ENCODE assay signal across 10 cellular contexts in genomic region chr13:23608704-23609413, GRCh38. TPM values are rescaled to one million over a fixed set of nuclear protein-coding genes. Genes with fewer than 3 reads are reported as not detected.
DNase-seq lines count a peak whose midpoint lies in the region; ATAC-seq, FAIRE-seq and TF ChIP-seq lines count a peak whose summit lies in the region.
"Had no signal": no experiment of that assay in that cellular context is flagged by ENCODE, and none has a peak within 500 bp of the region (broad histone marks: within the 10 kb centered on the region; RNA-seq: fewer than 3 reads in every experiment).

No MANE protein-coding gene starts in this region.

- no peak overlapping the region; the same call in 1 of the 2 replicates for H3K56ac ChIP-seq in IMR-90 (ENCODE audit: extremely low read depth, insufficient read depth, low read length)

- peak overlapping the region; percentile 35 for H4K5ac ChIP-seq in IMR-90 (ENCODE audit: low read depth, low read length)

- H3K4me2 ChIP-seq in BLaER1 (peak overlapping the region; percentile 73), IMR-90 (ENCODE audit: low read depth, low read length) (peak overlapping the region; percentile 45), endothelial cell of umbilical vein (ENCODE audit: insufficient read depth, low read length) (peak overlapping the region; percentile 67)

- H3K27ac Mint-ChIP-seq in naive thymus-derived CD4-positive, alpha-beta T cell: peak overlapping the region in 1 of 9 donors; percentile 29

- TF ChIP-seq POLR2A in IMR-90 (IDR thresholded peaks at IDR 0.05; ENCODE audit: low read depth, low read length): no peak
- TF ChIP-seq POLR2A in endothelial cell of umbilical vein (IDR thresholded peaks at IDR 0.05; ENCODE audit: low read depth, low read length): no peak

- POLR2A ChIA-PET in IMR-90 (lab: Charles Lee; ENCODE audit: unreplicated experiment) (no interaction called here), endothelial cell of umbilical vein (lab: Charles Lee) (interaction anchor here (1.0 kb wide), 1 partner anchor 9 kb away, joined by 3 read pairs; no protein-coding TSS in a partner anchor)
- POLR2A ChIA-PET in naive thymus-derived CD4-positive, alpha-beta T cell (lab: Charles Lee): no interaction called here

- peak overlapping the region; percentile 10 for H2AK9ac ChIP-seq in IMR-90 (replicated peaks; ENCODE audit: low read depth, low read length, poor library complexity)

- no peak for TF ChIP-seq RAD21 in IMR-90 (IDR thresholded peaks at IDR 0.05; ENCODE audit: low read length)

- H2BK5ac ChIP-seq in IMR-90 (ENCODE audit: low read depth, low read length, poor library complexity, severe bottlenecking): peak overlapping the region; percentile 75

- no peaks in the 10 kb centered on the region for H4K20me1 ChIP-seq in BLaER1
- H4K20me1 ChIP-seq in IMR-90 (ENCODE audit: insufficient read depth, low read length): no peaks in the 10 kb centered on the region
- H4K20me1 ChIP-seq in endothelial cell of umbilical vein (replicated peaks; ENCODE audit: control insufficient read depth, extremely low read depth, insufficient read depth, low read length): no peaks in the 10 kb centered on the region

- intact Hi-C loops in IMR-90 (cut with micrococcal nuclease) (no loop called here), endothelial cell of umbilical vein (cut with micrococcal nuclease) (loop anchor here (1.0 to 2.0 kb wide), 2 partner anchors 9 to 182 kb away; no protein-coding TSS in a partner anchor)
- intact Hi-C loops in naive thymus-derived CD4-positive, alpha-beta T cell (cut with micrococcal nuclease): no loop called here

- H3K27me3 ChIP-seq in BLaER1: no peaks in the 10 kb centered on the region
- H3K27me3 ChIP-seq in IMR-90 (ENCODE audit: control insufficient read depth, insufficient read depth, low read length): no peaks in the 10 kb centered on the region
- H3K27me3 ChIP-seq in endothelial cell of umbilical vein (ENCODE audit: control insufficient read depth in 2 of 2, insufficient read depth in 2 of 2, low read length in 2 of 2): peaks cover 2% of the 10 kb centered on the region in 2 experiments
- peaks cover 0 to 8% of the 10 kb centered on the region in 2 donors for H3K27me3 ChIP-seq in naive thymus-derived CD4-positive, alpha-beta T cell (ENCODE audit: control insufficient read depth in 2 of 2, insufficient read depth in 2 of 2, low read length in 2 of 2)

- H3K4ac ChIP-seq in IMR-90 (ENCODE audit: low read depth, low read length): peak overlapping the region; percentile 79

- peak overlapping the region; percentile 60; the same call in 1 of the 3 replicates for H2BK15ac ChIP-seq in IMR-90 (ENCODE audit: low read depth, low read length)

- peak overlapping the region; percentile 82 for H2BK120ac ChIP-seq in IMR-90 (ENCODE audit: low read depth, low read length)

- peak overlapping the region; percentile 48 to 55; a peak in 3 of 4 replicates for H4K8ac ChIP-seq in IMR-90 (ENCODE audit: low read depth in 2 of 2, low read length in 2 of 2)

- peak overlapping the region; percentile 51 for H3K23ac ChIP-seq in IMR-90 (ENCODE audit: low read depth, low read length)

- H3K79me1 ChIP-seq in IMR-90 (ENCODE audit: low read depth in 1 of 2, low read length in 2 of 2): peaks cover 4 to 13% of the 10 kb centered on the region in 2 experiments; a peak in 2 of 4 replicates

- no peak for TF ChIP-seq CTCF in IMR-90 (conservative IDR thresholded peaks at IDR 0.05; ENCODE audit: low read depth, low read length)
- TF ChIP-seq CTCF in endothelial cell of umbilical vein (IDR thresholded peaks at IDR 0.05; ENCODE audit: extremely low read depth in 1 of 2, insufficient read depth in 1 of 2, low read depth in 1 of 2, low read length in 2 of 2): no peak

- H3K9ac ChIP-seq in BLaER1 (no peak overlapping the region), IMR-90 (ENCODE audit: low read depth, low read length) (0 out of 2 replicates have a peak overlapping the region, but pooled peaks have one; percentile 7), endothelial cell of umbilical vein (replicated peaks; ENCODE audit: extremely low read depth, insufficient read depth, low read length) (peak overlapping the region; percentile 46)
- H3K9ac ChIP-seq: parathyroid adenoma had no signal

- H2BK20ac ChIP-seq in IMR-90 (ENCODE audit: low read depth, low read length): peak overlapping the region; percentile 40; the same call in 1 of the 2 replicates

- peak overlapping the region; percentile 77 for H4K91ac ChIP-seq in IMR-90 (ENCODE audit: insufficient read depth, low read depth, low read length)

- H3K4me1 ChIP-seq in BLaER1: peaks cover 28% of the 10 kb centered on the region
- H3K4me1 ChIP-seq in IMR-90 (ENCODE audit: control insufficient read depth, insufficient read depth, low read length): peaks cover 18% of the 10 kb centered on the region
- peaks cover 27% of the 10 kb centered on the region for H3K4me1 ChIP-seq in endothelial cell of umbilical vein (ENCODE audit: control insufficient read depth, extremely low read depth, insufficient read depth, low read length)
- no peaks in the 10 kb centered on the region for H3K4me1 ChIP-seq in naive thymus-derived CD4-positive, alpha-beta T cell (ENCODE audit: control insufficient read depth in 2 of 2, insufficient read depth in 2 of 2, low read length in 2 of 2)
- H3K4me1 ChIP-seq: parathyroid adenoma had no signal

- H3K14ac ChIP-seq in IMR-90 (replicated peaks; ENCODE audit: low read depth, low read length): peak overlapping the region; percentile 56

- peak; percentile 86 for FAIRE-seq in endothelial cell of umbilical vein (lab: Jason Lieb, UNC)
- FAIRE-seq: K562 had no signal

- peak overlapping the region; percentile 41 for H2AFZ ChIP-seq in IMR-90 (replicated peaks; ENCODE audit: low read length, poor library complexity)
- H2AFZ ChIP-seq in endothelial cell of umbilical vein (ENCODE audit: low read depth, low read length): peak overlapping the region; percentile 14
- H2AFZ ChIP-seq: parathyroid adenoma had no signal

- dilution Hi-C loops in IMR-90 (cut with HindIII; ENCODE audit: low sequenced_read_pairs, unreplicated experiment) (no loop called here), endothelial cell of umbilical vein (cut with MboI; ENCODE audit: extremely low pct_ligation_motif_present, low sequenced_read_pairs) (no loop called here)

- no peaks in the 10 kb centered on the region for H3K79me2 ChIP-seq in endothelial cell of umbilical vein (ENCODE audit: control insufficient read depth, insufficient read depth, low read length)
- H3K79me2 ChIP-seq: parathyroid adenoma had no signal

- CTCF ChIA-PET in IMR-90 (lab: Yijun Ruan, JAX) (interaction anchor here (0.6 to 1.4 kb wide), 2 partner anchors 30 to 142 kb away, joined by 4 to 5 read pairs; no protein-coding TSS in a partner anchor), endothelial cell of umbilical vein (lab: Charles Lee) (interaction anchor here (0.9 to 2.6 kb wide), 8 partner anchors 12 to 280 kb away, joined by 3 to 8 read pairs (median 3); partner anchors contain the start of gene MIPEP)
- CTCF ChIA-PET in naive thymus-derived CD4-positive, alpha-beta T cell (lab: Charles Lee): interaction anchor here (1.1 kb wide), 2 partner anchors 26 to 209 kb away, joined by 3 to 5 read pairs; no protein-coding TSS in a partner anchor

- WGBS in IMR-90 (ENCODE audit: extremely low coverage in 2 of 2, insufficient read length in 1 of 2), 2 experiments: 44% methylated on average over 4 of the region's 13 CpGs; no CpG with 5 or more reads in 1 of the 2 experiments

- H3K36me3 ChIP-seq in BLaER1 (no peaks in the 10 kb centered on the region), IMR-90 (ENCODE audit: control insufficient read depth, insufficient read depth, low read length) (peaks cover 22% of the 10 kb centered on the region; the same call in 1 of the 2 replicates), endothelial cell of umbilical vein (ENCODE audit: control insufficient read depth in 2 of 2, extremely low read depth in 1 of 2, insufficient read depth in 2 of 2, low read length in 2 of 2) (no peaks in the 10 kb centered on the region)
- H3K36me3 ChIP-seq in naive thymus-derived CD4-positive, alpha-beta T cell (ENCODE audit: control insufficient read depth in 2 of 3, insufficient read depth in 3 of 3, low read length in 3 of 3): no peaks in the 10 kb centered on the region

- in situ Hi-C loops in IMR-90 (cut with MboI; ENCODE audit: low sequenced_read_pairs): no loop called here

- no TSS peak for BruUV-seq in IMR-90 (replicated peaks; lab: Mats Ljungman, UMichigan)
- TSS peak; percentile 54 for BruUV-seq in endothelial cell of umbilical vein (replicated peaks; lab: Mats Ljungman, UMichigan)

- H3K27ac ChIP-seq in BLaER1 (no peak overlapping the region), IMR-90 (ENCODE audit: insufficient read depth, low read length) (peak overlapping the region; percentile 76), endothelial cell of umbilical vein (ENCODE audit: insufficient read depth, low read depth, low read length) (peak overlapping the region; percentile 69)
- H3K27ac ChIP-seq in naive thymus-derived CD4-positive, alpha-beta T cell (ENCODE audit: low read depth, low read length): no peak overlapping the region
- H3K27ac ChIP-seq: parathyroid adenoma had no signal

- H3K27me3 Mint-ChIP-seq in naive thymus-derived CD4-positive, alpha-beta T cell: peaks cover 24 to 53% (median 38%) of the 10 kb centered on the region in 5 donors

- no peaks in the 10 kb centered on the region for H3K36me3 Mint-ChIP-seq in naive thymus-derived CD4-positive, alpha-beta T cell

- peak overlapping the region in 6 of 10 donors; percentile 16 to 63 (median 32) for H3K4me3 Mint-ChIP-seq in naive thymus-derived CD4-positive, alpha-beta T cell

- ATAC-seq in IMR-90 (ENCODE audit: low read depth) (peak; percentile 16; the same call in 1 of the 2 replicates), HG03378 (IDR thresholded peaks at IDR 0.05; ENCODE audit: unreplicated experiment) (no peak)
- no peak for ATAC-seq in naive thymus-derived CD4-positive, alpha-beta T cell
- ATAC-seq: K562 had no signal

- peaks cover 8% of the 10 kb centered on the region; the same call in 1 of the 2 replicates for H3K9me1 ChIP-seq in IMR-90 (ENCODE audit: insufficient read depth, low read length)
- no peaks in the 10 kb centered on the region for H3K9me1 ChIP-seq in endothelial cell of umbilical vein (replicated peaks; ENCODE audit: control insufficient read depth, extremely low read depth, insufficient read depth, low read length)

- H3K18ac ChIP-seq in IMR-90 (ENCODE audit: low read depth, low read length): peak overlapping the region; percentile 63

- H3K4me3 ChIP-seq in BLaER1: no peak overlapping the region
- H3K4me3 ChIP-seq in IMR-90 (ENCODE audit: insufficient read depth, low read depth, low read length): no peak overlapping the region
- peak overlapping the region in 1 of 3 experiments; percentile 9 for H3K4me3 ChIP-seq in endothelial cell of umbilical vein (replicated peaks in 1 of 3; ENCODE audit: insufficient read depth in 1 of 3, low read depth in 1 of 3, low read length in 3 of 3)
- no peak overlapping the region for H3K4me3 ChIP-seq in naive thymus-derived CD4-positive, alpha-beta T cell (ENCODE audit: low read length)
- H3K4me3 ChIP-seq: K562 had no signal

- no peaks in the 10 kb centered on the region for H3K9me3 ChIP-seq in BLaER1
- H3K9me3 ChIP-seq in IMR-90 (ENCODE audit: control insufficient read depth, insufficient read depth, low read length): no peaks in the 10 kb centered on the region
- no peaks in the 10 kb centered on the region for H3K9me3 ChIP-seq in endothelial cell of umbilical vein (replicated peaks; ENCODE audit: control insufficient read depth, insufficient read depth, low read length)
- no peaks in the 10 kb centered on the region for H3K9me3 ChIP-seq in naive thymus-derived CD4-positive, alpha-beta T cell (ENCODE audit: control insufficient read depth in 2 of 3, low read length in 3 of 3)

- H3K9me3 Mint-ChIP-seq in naive thymus-derived CD4-positive, alpha-beta T cell: peaks cover 0 to 2% (median 0%) of the 10 kb centered on the region in 11 donors

- H2AK5ac ChIP-seq in IMR-90 (ENCODE audit: low read depth, low read length): peak overlapping the region; percentile 81

- DNase-seq in IMR-90 (peak; percentile 42), endothelial cell of umbilical vein (ENCODE audit: low read depth, low spot score) (peak; percentile 88), NCI-H2196 (lab: John Stamatoyannopoulos, UW; ENCODE audit: unreplicated experiment) (no peak), RKO (ENCODE audit: low spot score) (no peak), NCI-H82 (lab: John Stamatoyannopoulos, UW) (no peak)
- no peak for DNase-seq in naive thymus-derived CD4-positive, alpha-beta T cell

- peaks cover 0 to 16% (median 11%) of the 10 kb centered on the region in 7 donors for H3K4me1 Mint-ChIP-seq in naive thymus-derived CD4-positive, alpha-beta T cell

RNA-seq across cellular contexts. Expression of gene TNFRSF19, which starts 38.6 kb away (rescaled TPM):
- total RNA-seq in IMR-90 (2012; rRNA removed): 18.6 and 21.9 TPM in 2 replicates
- 19.8 and 26.3 TPM in 2 replicates for polyA plus RNA-seq in IMR-90 (2012; rRNA removed)
- 22.9 and 37.5 TPM in 2 replicates for polyA plus RNA-seq in IMR-90 (2012; cell fraction: cytosol; rRNA removed)
- 17.5 and 57.8 TPM in 2 replicates for polyA plus RNA-seq in IMR-90 (2012; cell fraction: nucleus; rRNA removed; ENCODE audit: low replicate concordance)
- 0.29 and 0.65 TPM in 2 replicates for total RNA-seq in endothelial cell of umbilical vein
- 0.19 and 0.23 TPM in 2 replicates for polyA plus RNA-seq in endothelial cell of umbilical vein
- 0.18 and 0.28 TPM in 2 replicates for polyA plus RNA-seq in endothelial cell of umbilical vein (2011; cell fraction: cytosol; rRNA removed)
- polyA plus RNA-seq in endothelial cell of umbilical vein (2011; cell fraction: nucleus; rRNA removed): 0.28 and 0.42 TPM in 2 replicates
- polyA plus RNA-seq in endothelial cell of umbilical vein (2012): 0.36 and 0.38 TPM in 2 replicates
- polyA minus RNA-seq in endothelial cell of umbilical vein: 0.46 and 0.49 TPM in 2 replicates
- not detected for polyA minus RNA-seq in endothelial cell of umbilical vein (2011; cell fraction: cytosol; rRNA and poly(A)+ RNA removed)
- polyA minus RNA-seq in endothelial cell of umbilical vein (2011; cell fraction: nucleus; rRNA and poly(A)+ RNA removed): 0.14 and 0.67 TPM in 2 replicates
- under 1 TPM in 2 of 5 experiments, not detected in 3; 0.10 to 0.24 TPM for total RNA-seq in naive thymus-derived CD4-positive, alpha-beta T cell
- not detected for polyA plus RNA-seq in naive thymus-derived CD4-positive, alpha-beta T cell

Comparison
In these comparisons a context has a peak if more than half of its experiments do, and no peak if none do; other contexts are left out.
1. H3K27ac ChIP-seq: peak in IMR-90 (single experiment) and endothelial cell of umbilical vein (single experiment); none in BLaER1 (single experiment) and naive thymus-derived CD4-positive, alpha-beta T cell (single experiment).
2. DNase-seq: peak in IMR-90 (single experiment) and endothelial cell of umbilical vein (single experiment); none in naive thymus-derived CD4-positive, alpha-beta T cell (0 of 9), NCI-H2196 (single experiment), RKO (single experiment) and NCI-H82 (single experiment).
3. RNA of gene TNFRSF19, which starts 38.6 kb away (total RNA-seq): 18.6 to 21.9 TPM in IMR-90; 0.29 to 0.65 TPM in endothelial cell of umbilical vein and 0.10 to 0.24 TPM in naive thymus-derived CD4-positive, alpha-beta T cell; every median in the first group is over 10 times any median in the second.
4. Peak in every context shown above with its lines, with median percentiles within 50 percentile points of each other: H3K4me2 ChIP-seq.